17 cellular contexts compared by ENCODE assay signal in genomic region chr19:38221919-38222828, GRCh38. TPM values are rescaled to one million over a fixed set of nuclear protein-coding genes. Genes with fewer than 3 reads are reported as not detected.
DNase-seq lines count a peak whose midpoint lies in the region; ATAC-seq and TF ChIP-seq lines count a peak whose summit lies in the region.
"Had no signal": no experiment of that assay in that cellular context is flagged by ENCODE, and none has a peak within 500 bp of the region (broad histone marks: within the 10 kb centered on the region; RNA-seq: fewer than 3 reads in every experiment).

No MANE protein-coding gene starts in this region.

- no peak overlapping the region for H3K4me3 ChIP-seq in left ventricle myocardium inferior
- no peak overlapping the region for H3K4me3 ChIP-seq in colonic mucosa
- H3K4me3 ChIP-seq: Peyer's patch had no signal

- no peak for TF ChIP-seq CTCF in left ventricle myocardium inferior (IDR thresholded peaks at IDR 0.05; ENCODE audit: borderline replicate concordance)
- TF ChIP-seq CTCF in brain (conservative IDR thresholded peaks at IDR 0.05): no peak
- no peak for TF ChIP-seq CTCF in CD4-positive, alpha-beta T cell (IDR thresholded peaks at IDR 0.05)
- TF ChIP-seq CTCF in colonic mucosa (IDR thresholded peaks at IDR 0.05): no peak

- peak overlapping the region in 3 of 5 experiments; percentile 37 to 62 (median 40) for H3K4me3 Mint-ChIP-seq in brain
- no peak overlapping the region for H3K4me3 Mint-ChIP-seq in CD4-positive, alpha-beta T cell

- POLR2A ChIA-PET in CD4-positive, alpha-beta T cell (lab: Charles Lee): no interaction called here

- H3K27ac ChIP-seq in left ventricle myocardium inferior (replicated peaks) (no peak overlapping the region), colonic mucosa (no peak overlapping the region)
- no peak overlapping the region for H3K27ac ChIP-seq in CD4-positive, alpha-beta T cell (ENCODE audit: low read depth, low read length)
- H3K27ac ChIP-seq: Peyer's patch had no signal

- H3K27me3 ChIP-seq in left ventricle myocardium inferior (ENCODE audit: low read depth) (peaks cover 97% of the 10 kb centered on the region), colonic mucosa (peaks cover 39% of the 10 kb centered on the region)
- peaks cover 67% of the 10 kb centered on the region for H3K27me3 ChIP-seq in CD4-positive, alpha-beta T cell (ENCODE audit: control insufficient read depth, insufficient read depth, low read length)

- peaks cover 4% of the 10 kb centered on the region for H3K27me3 Mint-ChIP-seq in brain
- peaks cover 84% of the 10 kb centered on the region for H3K27me3 Mint-ChIP-seq in CD4-positive, alpha-beta T cell

- no peaks in the 10 kb centered on the region for H3K9me3 Mint-ChIP-seq in brain
- no peaks in the 10 kb centered on the region for H3K9me3 Mint-ChIP-seq in CD4-positive, alpha-beta T cell

- CTCF ChIA-PET in CD4-positive, alpha-beta T cell (lab: Charles Lee): no interaction called here

- peaks cover 46% of the 10 kb centered on the region for H3K36me3 Mint-ChIP-seq in brain
- no peaks in the 10 kb centered on the region for H3K36me3 Mint-ChIP-seq in CD4-positive, alpha-beta T cell (ENCODE audit: low read depth)

- H3K4me1 ChIP-seq in left ventricle myocardium inferior: peaks cover 10% of the 10 kb centered on the region
- H3K4me1 ChIP-seq in colonic mucosa: no peaks in the 10 kb centered on the region

- no peak overlapping the region for H3K27ac Mint-ChIP-seq in brain
- no peak overlapping the region for H3K27ac Mint-ChIP-seq in CD4-positive, alpha-beta T cell

- intact Hi-C loops in Right ventricle myocardium inferior (cut with DNase I): no loop called here
- intact Hi-C loops in left ventricle myocardium inferior (cut with micrococcal nuclease): no loop called here
- intact Hi-C loops in left colon (cut with DNase I, micrococcal nuclease): no loop called here
- intact Hi-C loops in CD4-positive, alpha-beta T cell (cut with DNase I, micrococcal nuclease): no loop called here
- intact Hi-C loops in colonic mucosa (cut with DNase I): no loop called here

- no peaks in the 10 kb centered on the region for H3K36me3 ChIP-seq in left ventricle myocardium inferior
- H3K36me3 ChIP-seq in colonic mucosa: no peaks in the 10 kb centered on the region
- H3K36me3 ChIP-seq: Peyer's patch had no signal

- DNase-seq in Right ventricle myocardium inferior (ENCODE audit: missing footprints) (peak; percentile 11), left ventricle myocardium inferior (no peak), left colon (no peak), GM03348 (ENCODE audit: low spot score) (no peak), colonic mucosa (no peak), NCI-H226 (no peak)
- DNase-seq in CD4-positive, alpha-beta T cell: no peak
- DNase-seq: DMS79, GDM1, NCI-H1417, NCI-H2029, NCI-H2171 treated with DMSO at 0.1 percent for 48 hours, NCI-H510A treated with DMSO at 0.1 percent for 48 hours, Peyer's patch, SIG-M5 had no signal

- ATAC-seq in Right ventricle myocardium inferior (no peak), left colon (peak; percentile 24)
- ATAC-seq in CD4-positive, alpha-beta T cell (ENCODE audit: poor library complexity): no peak

- no peak overlapping the region for H3K9ac ChIP-seq in colonic mucosa (ENCODE audit: low read depth in 2 of 2, low read length in 2 of 2)

- peaks cover 52% of the 10 kb centered on the region for H3K4me1 Mint-ChIP-seq in brain
- H3K4me1 Mint-ChIP-seq in CD4-positive, alpha-beta T cell (ENCODE audit: low read depth): peaks cover 16% of the 10 kb centered on the region

- H3K9me3 ChIP-seq in left ventricle myocardium inferior (replicated peaks) (no peaks in the 10 kb centered on the region), colonic mucosa (no peaks in the 10 kb centered on the region)
- H3K9me3 ChIP-seq in CD4-positive, alpha-beta T cell (ENCODE audit: control insufficient read depth, low read length): no peaks in the 10 kb centered on the region
- H3K9me3 ChIP-seq: Peyer's patch had no signal

RNA-seq across cellular contexts. Expression of gene DPF1, which starts 1.8 kb away (rescaled TPM):
- total RNA-seq in Right ventricle myocardium inferior (0.11 TPM), left ventricle myocardium inferior (0.49 TPM), left colon (not detected), colonic mucosa (not detected)
- 18.3 TPM for polyA plus RNA-seq in brain (ENCODE audit: insufficient read depth, low read depth, low replicate concordance)
- not detected for total RNA-seq in CD4-positive, alpha-beta T cell
- total RNA-seq: Peyer's patch had no signal

RNA-seq across cellular contexts. Expression of gene PPP1R14A, which starts 34.0 kb away (rescaled TPM):
- total RNA-seq in Right ventricle myocardium inferior (35.9 TPM), left ventricle myocardium inferior (33.3 TPM), left colon (10 to 100 TPM in 1 of 2 donors, 1 to 10 TPM in 1; 7.1 to 38.3 TPM), colonic mucosa (10 to 100 TPM; 11.0 to 27.8 TPM)
- polyA plus RNA-seq in brain (ENCODE audit: insufficient read depth, low read depth, low replicate concordance): 145 TPM
- not detected for total RNA-seq in CD4-positive, alpha-beta T cell
- total RNA-seq: LHCN-M2 had no signal

RNA-seq across cellular contexts. Expression of gene SPINT2, which starts 42.2 kb away (rescaled TPM):
- 9.1 TPM for total RNA-seq in Right ventricle myocardium inferior
- 6.8 TPM for total RNA-seq in left ventricle myocardium inferior
- polyA plus RNA-seq in brain (ENCODE audit: insufficient read depth, low read depth, low replicate concordance): 385 TPM
- 100 to 1,000 TPM; 852 to 964 TPM for total RNA-seq in left colon
- total RNA-seq in CD4-positive, alpha-beta T cell: 10 to 100 TPM; 25.4 to 26.5 TPM
- 100 to 1,000 TPM; 790 to 935 TPM for total RNA-seq in colonic mucosa

Comparison
In these comparisons a context has a peak if more than half of its experiments do, and no peak if none do; other contexts are left out.
1. RNA of gene PPP1R14A, which starts 34.0 kb away (total RNA-seq): 7.1 to 38.3 TPM in left colon, 35.9 TPM in Right ventricle myocardium inferior (single experiment), 33.3 TPM in left ventricle myocardium inferior (single experiment) and 11.0 to 27.8 TPM in colonic mucosa; not detected in CD4-positive, alpha-beta T cell; every median in the first group is over 4 times any median in the second.
2. RNA of gene SPINT2, which starts 42.2 kb away (total RNA-seq): 852 to 964 TPM in left colon and 790 to 935 TPM in colonic mucosa; 25.4 to 26.5 TPM in CD4-positive, alpha-beta T cell, 9.1 TPM in Right ventricle myocardium inferior (single experiment) and 6.8 TPM in left ventricle myocardium inferior (single experiment); every median in the first group is over 10 times any median in the second.